ENCODE assay signal across 8 cellular contexts in the genomic region with DNA sequence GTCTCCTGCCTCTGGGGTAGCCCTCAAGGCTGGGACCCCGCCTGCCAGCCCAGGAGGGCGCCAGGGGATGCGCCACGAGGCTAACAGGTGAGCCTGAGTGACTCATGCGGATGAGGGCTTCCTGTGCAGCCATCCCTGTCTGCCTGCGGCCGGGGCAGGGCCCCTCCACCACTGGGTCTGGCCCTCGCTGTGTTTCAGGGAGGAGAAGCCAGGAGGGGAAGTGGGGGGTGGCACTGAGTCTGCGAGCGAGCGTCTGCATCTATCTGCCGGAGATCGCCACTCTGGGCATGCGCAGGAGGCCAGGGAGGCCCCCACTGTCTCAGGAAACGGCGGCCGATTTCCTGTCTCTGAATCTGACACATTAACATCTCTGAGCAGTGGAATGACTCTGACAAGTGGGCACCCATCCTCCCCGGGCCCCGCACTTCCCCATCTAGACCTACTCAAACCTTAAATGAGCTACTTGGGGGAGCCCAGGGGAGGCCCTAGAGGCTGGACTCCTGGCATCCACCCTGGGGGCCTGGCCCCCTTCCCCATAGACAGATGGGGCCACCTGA. TPM values are rescaled to one million over a fixed set of nuclear protein-coding genes. Genes with fewer than 3 reads are reported as not detected.
DNase-seq lines count a peak whose midpoint lies in the region; ATAC-seq and TF ChIP-seq lines count a peak whose summit lies in the region.

No MANE protein-coding gene starts in this region.

- no peaks in the 10 kb centered on the region for H3K9me3 Mint-ChIP-seq in natural killer cell treated with Interleukin-12 subunit alpha and Interleukin-12 subunit beta and Interleukin-15 and Interleukin-18, amount 100 ng/mL, for 72 hours
- no peaks in the 10 kb centered on the region for H3K9me3 Mint-ChIP-seq in stimulated activated naive CD8-positive, alpha-beta T cell treated with anti-CD3 and anti-CD28 coated beads, Interleukin-15, Interleukin-2, amounts not matched to agents 100 ng/mL and 50 ng/mL, for 24 hours

- no peaks in the 10 kb centered on the region for H3K36me3 Mint-ChIP-seq in natural killer cell treated with Interleukin-12 subunit alpha and Interleukin-12 subunit beta and Interleukin-15 and Interleukin-18, amount 100 ng/mL, for 72 hours
- peaks cover 20% of the 10 kb centered on the region for H3K36me3 Mint-ChIP-seq in stimulated activated naive CD8-positive, alpha-beta T cell treated with anti-CD3 and anti-CD28 coated beads, Interleukin-15, Interleukin-2, amounts not matched to agents 100 ng/mL and 50 ng/mL, for 24 hours (ENCODE audit: low read depth)

- H3K27me3 Mint-ChIP-seq in natural killer cell treated with Interleukin-12 subunit alpha and Interleukin-12 subunit beta and Interleukin-15 and Interleukin-18, amount 100 ng/mL, for 72 hours, result no peaks in the 10 kb centered on the region
- no peaks in the 10 kb centered on the region for H3K27me3 Mint-ChIP-seq in stimulated activated naive CD8-positive, alpha-beta T cell treated with anti-CD3 and anti-CD28 coated beads, Interleukin-15, Interleukin-2, amounts not matched to agents 100 ng/mL and 50 ng/mL, for 24 hours

- H3K4me3 ChIP-seq in AG04449 (ENCODE audit: low read depth, low read length) (peak overlapping the region; percentile 20), NT2/D1 (ENCODE audit: insufficient read length, low read depth) (peak overlapping the region; percentile 13)

- peak overlapping the region; percentile 82 for H3K4me3 Mint-ChIP-seq in natural killer cell treated with Interleukin-12 subunit alpha and Interleukin-12 subunit beta and Interleukin-15 and Interleukin-18, amount 100 ng/mL, for 72 hours
- peak overlapping the region; percentile 71 for H3K4me3 Mint-ChIP-seq in stimulated activated naive CD8-positive, alpha-beta T cell treated with anti-CD3 and anti-CD28 coated beads, Interleukin-15, Interleukin-2, amounts not matched to agents 100 ng/mL and 50 ng/mL, for 24 hours

- peaks cover 22% of the 10 kb centered on the region for H3K36me3 ChIP-seq in NT2/D1 (ENCODE audit: insufficient read depth, insufficient read length, low read length)

- no peaks in the 10 kb centered on the region for H3K27me3 ChIP-seq in NT2/D1 (ENCODE audit: insufficient read depth, insufficient read length)

- H3K9me3 ChIP-seq in NT2/D1 (ENCODE audit: insufficient read depth, low read length), result no peaks in the 10 kb centered on the region

- POLR2A ChIA-PET in AG04449 (lab: Yijun Ruan, JAX), result no interaction called here

- peak overlapping the region; percentile 99 to 100 for H3K27ac Mint-ChIP-seq in natural killer cell treated with Interleukin-12 subunit alpha and Interleukin-12 subunit beta and Interleukin-15 and Interleukin-18, amount 100 ng/mL, for 72 hours
- peak overlapping the region; percentile 96 for H3K27ac Mint-ChIP-seq in stimulated activated naive CD8-positive, alpha-beta T cell treated with anti-CD3 and anti-CD28 coated beads, Interleukin-15, Interleukin-2, amounts not matched to agents 100 ng/mL and 50 ng/mL, for 24 hours

- TF ChIP-seq CTCF in AG04449 (IDR thresholded peaks at IDR 0.05; ENCODE audit: insufficient read depth, low read length, missing control alignments), result no peak

- CTCF ChIA-PET in AG04449 (lab: Yijun Ruan, JAX), result interaction anchor here (1.0 to 1.7 kb wide), 2 partner anchors 16 kb away, joined by 3 to 5 read pairs; no protein-coding TSS in a partner anchor

- ATAC-seq in GM19023 (IDR thresholded peaks at IDR 0.05; ENCODE audit: unreplicated experiment), result peak; percentile 79
- peak; percentile 81 for ATAC-seq in HG03159 (IDR thresholded peaks at IDR 0.05; ENCODE audit: unreplicated experiment)
- ATAC-seq in natural killer cell treated with Interleukin-12 subunit alpha and Interleukin-12 subunit beta and Interleukin-15 and Interleukin-18, amount 100 ng/mL, for 72 hours, result peak; percentile 94 to 96

- DNase-seq in AG04449 (ENCODE audit: low read depth, low spot score) (no peak), NT2/D1 (ENCODE audit: low read depth, low spot score) (peak; percentile 84), activated T-cell treated with anti-CD3 and anti-CD28 coated beads for 4 hours (peak; percentile 96), fibroblast of peridontal ligament (ENCODE audit: extremely low read depth) (peak; percentile 33)
- DNase-seq in natural killer cell treated with Interleukin-12 subunit alpha and Interleukin-12 subunit beta and Interleukin-15 and Interleukin-18, amount 100 ng/mL, for 72 hours (ENCODE audit: low spot score), result peak; percentile 99

- peaks cover 23 to 36% of the 10 kb centered on the region in 2 donors for H3K4me1 Mint-ChIP-seq in natural killer cell treated with Interleukin-12 subunit alpha and Interleukin-12 subunit beta and Interleukin-15 and Interleukin-18, amount 100 ng/mL, for 72 hours (ENCODE audit: low read depth in 2 of 2)
- peaks cover 60% of the 10 kb centered on the region for H3K4me1 Mint-ChIP-seq in stimulated activated naive CD8-positive, alpha-beta T cell treated with anti-CD3 and anti-CD28 coated beads, Interleukin-15, Interleukin-2, amounts not matched to agents 100 ng/mL and 50 ng/mL, for 24 hours (ENCODE audit: low read depth)

- peaks cover 49% of the 10 kb centered on the region for H3K4me1 ChIP-seq in NT2/D1 (ENCODE audit: insufficient read depth, insufficient read length)

- H3K9ac ChIP-seq in NT2/D1 (ENCODE audit: insufficient read length, low read depth), result peak overlapping the region; percentile 81

RNA-seq across cellular contexts. Expression of a gene that starts 19.7 kb away (rescaled TPM):
- 10 to 100 TPM; 13.4 to 16.4 TPM for total RNA-seq in natural killer cell treated with Interleukin-12 subunit alpha and Interleukin-12 subunit beta and Interleukin-15 and Interleukin-18, amount 100 ng/mL, for 72 hours

RNA-seq across cellular contexts. Expression of a gene that starts 34.1 kb away (rescaled TPM):
- total RNA-seq in natural killer cell treated with Interleukin-12 subunit alpha and Interleukin-12 subunit beta and Interleukin-15 and Interleukin-18, amount 100 ng/mL, for 72 hours, result 100 to 1,000 TPM in 1 of 2 donors, 10 to 100 TPM in 1; 62.0 to 107 TPM

RNA-seq across cellular contexts. Expression of a gene that starts 41.5 kb away (rescaled TPM):
- not detected for total RNA-seq in natural killer cell treated with Interleukin-12 subunit alpha and Interleukin-12 subunit beta and Interleukin-15 and Interleukin-18, amount 100 ng/mL, for 72 hours

RNA-seq across cellular contexts. Expression of a gene that starts 45.1 kb away (rescaled TPM):
- 10 to 100 TPM; 34.9 to 44.0 TPM for total RNA-seq in natural killer cell treated with Interleukin-12 subunit alpha and Interleukin-12 subunit beta and Interleukin-15 and Interleukin-18, amount 100 ng/mL, for 72 hours

RNA-seq across cellular contexts. Expression of a gene that starts 48.2 kb away (rescaled TPM):
- under 1 TPM in 1 of 2 donors, not detected in 1; 0.70 TPM for total RNA-seq in natural killer cell treated with Interleukin-12 subunit alpha and Interleukin-12 subunit beta and Interleukin-15 and Interleukin-18, amount 100 ng/mL, for 72 hours
